ENCODE assay signal across 9 cellular contexts in the genomic region with DNA sequence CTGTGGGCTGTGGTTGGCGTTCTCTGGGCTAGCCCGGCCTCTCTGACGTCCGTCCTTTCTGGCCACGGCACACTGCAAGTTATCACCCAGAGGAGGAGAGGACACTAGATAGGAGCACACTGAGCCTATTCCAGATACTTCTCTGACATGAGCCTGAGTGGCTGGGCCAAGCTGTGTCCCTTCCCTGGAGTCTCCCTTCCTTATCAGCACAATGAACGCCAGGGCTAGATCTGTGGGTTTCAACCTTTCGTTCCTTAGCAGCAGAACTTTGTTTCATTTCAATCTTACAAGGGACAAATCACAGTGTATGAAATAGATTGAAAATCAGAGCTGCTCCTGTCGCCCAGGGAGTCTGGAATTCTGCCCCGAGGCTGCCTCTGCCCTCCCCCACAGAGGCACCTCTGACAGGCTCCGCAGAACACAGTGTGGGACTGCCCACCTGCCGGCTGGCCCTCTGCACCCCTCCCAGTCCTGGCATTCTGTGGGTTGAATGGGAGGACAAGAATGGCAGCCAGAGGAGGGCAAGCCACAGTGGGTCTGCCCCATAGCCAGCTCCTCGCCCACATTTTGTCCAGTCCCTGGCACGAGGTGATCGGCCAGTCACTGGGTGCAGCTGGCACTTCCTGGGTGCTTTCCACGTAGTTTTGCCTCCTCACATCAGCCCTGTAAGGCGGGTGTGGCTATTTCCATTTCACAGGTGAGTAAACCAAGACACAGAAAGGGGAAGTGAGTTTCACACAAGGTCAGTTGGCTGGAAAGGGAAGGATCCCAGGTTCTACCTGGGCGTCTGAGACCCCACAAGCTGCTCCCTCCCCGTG. TPM values are rescaled to one million over a fixed set of nuclear protein-coding genes. Genes with fewer than 3 reads are reported as not detected.
DNase-seq lines count a peak whose midpoint lies in the region; ATAC-seq and TF ChIP-seq lines count a peak whose summit lies in the region.
"Had no signal": no experiment of that assay in that cellular context is flagged by ENCODE, and none has a peak within 500 bp of the region (broad histone marks: within the 10 kb centered on the region; RNA-seq: fewer than 3 reads in every experiment).

No MANE protein-coding gene starts in this region.

- H4K8ac ChIP-seq in mesenchymal stem cell (ENCODE audit: low read length) = peak overlapping the region; percentile 85

- H3K18ac ChIP-seq in mesenchymal stem cell (ENCODE audit: low read depth in 1 of 2, low read length in 2 of 2) = peak overlapping the region; percentile 16 to 44

- no peak overlapping the region for H2BK15ac ChIP-seq in mesenchymal stem cell (ENCODE audit: low read depth, poor library complexity, severe bottlenecking)

- H3K14ac ChIP-seq in mesenchymal stem cell (ENCODE audit: low read length in 2 of 2) = peak overlapping the region in 1 of 2 experiments; percentile 19

- ATAC-seq in HG03108 (IDR thresholded peaks at IDR 0.05; ENCODE audit: unreplicated experiment) (peak; percentile 45), body of pancreas (peak; percentile 75), aorta (ENCODE audit: low FRiP score) (peak; percentile 90)

- H3K36me3 ChIP-seq in body of pancreas (replicated peaks in 1 of 2; ENCODE audit: insufficient read depth in 1 of 2, low read depth in 2 of 2) (peaks cover 0 to 5% of the 10 kb centered on the region in 2 donors), mesenchymal stem cell (ENCODE audit: control insufficient read depth in 1 of 2, insufficient read depth in 2 of 2, low read depth in 1 of 2, low read length in 2 of 2) (peaks cover 43 to 54% of the 10 kb centered on the region in 2 experiments), aorta (ENCODE audit: control insufficient read depth in 1 of 2, insufficient read depth in 2 of 2, low read length in 1 of 2) (peaks cover 0 to 3% of the 10 kb centered on the region in 2 donors)

- WGBS in body of pancreas, 2 donors = 70 to 71% methylated on average over 14 to 18 of the region's 18 CpGs
- WGBS in mesenchymal stem cell = 63% methylated on average over 16 of the region's 18 CpGs
- WGBS in aorta, 2 donors = 18 to 24% methylated on average over 18 of the region's 18 CpGs

- H2BK12ac ChIP-seq in mesenchymal stem cell (ENCODE audit: low read length in 2 of 2) = peak overlapping the region; percentile 12 to 29

- no peak overlapping the region for H3K23ac ChIP-seq in mesenchymal stem cell (ENCODE audit: low read length in 2 of 2)

- H4K91ac ChIP-seq in mesenchymal stem cell (ENCODE audit: low read length) = peak overlapping the region; percentile 12

- no peak overlapping the region for H2AK5ac ChIP-seq in mesenchymal stem cell (ENCODE audit: low read length, severe bottlenecking)

- H3K4me3 ChIP-seq in body of pancreas (no peak overlapping the region), mesenchymal stem cell (ENCODE audit: insufficient read depth in 1 of 2, low read depth in 1 of 2, low read length in 2 of 2) (peak overlapping the region in 1 of 2 experiments; percentile 20), aorta (ENCODE audit: low read length in 2 of 2) (no peak overlapping the region)

- peaks cover 39% of the 10 kb centered on the region for H3K79me1 ChIP-seq in mesenchymal stem cell (replicated peaks; ENCODE audit: low read length, poor library complexity, severe bottlenecking)

- H3K4me1 ChIP-seq in body of pancreas (no peaks in the 10 kb centered on the region), mesenchymal stem cell (ENCODE audit: control insufficient read depth, insufficient read depth, low read depth, low read length) (peaks cover 21% of the 10 kb centered on the region), aorta (ENCODE audit: control insufficient read depth in 1 of 2, insufficient read depth in 2 of 2, low read length in 2 of 2) (no peaks in the 10 kb centered on the region)

- peak overlapping the region; percentile 76 for H3K9ac ChIP-seq in mesenchymal stem cell (ENCODE audit: low read length)

- peak overlapping the region; percentile 66 for H2BK120ac ChIP-seq in mesenchymal stem cell (ENCODE audit: low read depth, low read length)

- TF ChIP-seq POLR2A in GM19099 (IDR thresholded peaks at IDR 0.05; ENCODE audit: extremely low read depth, insufficient read length, low read depth) (peak; percentile 19), body of pancreas (IDR thresholded peaks at IDR 0.05) (no peak)

- H3K27ac ChIP-seq in body of pancreas (peak overlapping the region in 2 of 4 donors; percentile 54 to 60), mesenchymal stem cell (ENCODE audit: low read length, poor library complexity, severe bottlenecking) (no peak overlapping the region), aorta (ENCODE audit: low read depth in 1 of 2, low read length in 2 of 2) (peak overlapping the region; percentile 38 to 97)
- H3K27ac ChIP-seq: VCaP had no signal

- DNase-seq in body of pancreas (peak in 2 of 4 donors; percentile 33 to 50), mesenchymal stem cell (peak; percentile 91), aorta (peak; percentile 77 to 85), cerebellar cortex (ENCODE audit: low spot score) (no peak), GF-D8 (lab: John Stamatoyannopoulos, UW) (no peak)
- no peak for DNase-seq in activated CD8-positive, alpha-beta memory T cell treated with anti-CD3 and anti-CD28 coated beads, Interleukin-2, amount 50 U/mL, for 4 hours

- no peaks in the 10 kb centered on the region for H3K9me3 ChIP-seq in body of pancreas
- H3K9me3 ChIP-seq in mesenchymal stem cell (ENCODE audit: control insufficient read depth, low read length) = no peaks in the 10 kb centered on the region
- no peaks in the 10 kb centered on the region for H3K9me3 ChIP-seq in aorta (ENCODE audit: control insufficient read depth, low read length)

- no peak overlapping the region for H2BK5ac ChIP-seq in mesenchymal stem cell (ENCODE audit: low read depth, low read length, poor library complexity, severe bottlenecking)

- no peak overlapping the region for H3K4me2 ChIP-seq in mesenchymal stem cell (ENCODE audit: low read length, poor library complexity, severe bottlenecking)

- H3K27me3 ChIP-seq in body of pancreas (no peaks in the 10 kb centered on the region), mesenchymal stem cell (ENCODE audit: control insufficient read depth in 1 of 2, insufficient read depth in 1 of 2, low read length in 2 of 2) (no peaks in the 10 kb centered on the region), aorta (ENCODE audit: control insufficient read depth in 1 of 2, insufficient read depth in 2 of 2, low read length in 1 of 2) (no peaks in the 10 kb centered on the region)

- peak overlapping the region; percentile 82 to 85 for H3K4ac ChIP-seq in mesenchymal stem cell (ENCODE audit: low read depth in 1 of 2, low read length in 2 of 2)

- TF ChIP-seq CTCF in body of pancreas (IDR thresholded peaks at IDR 0.05) = no peak

- intact Hi-C loops in body of pancreas (cut with DNase I) = no loop called here
- intact Hi-C loops in aorta (cut with DNase I) = no loop called here

- no peak overlapping the region for H2AFZ ChIP-seq in mesenchymal stem cell (ENCODE audit: low read depth, low read length)

RNA-seq across cellular contexts. Expression of gene MANBAL, which starts 26.0 kb away (rescaled TPM):
- 10 to 100 TPM in 1 of 2 donors, 1 to 10 TPM in 1; 8.6 to 11.9 TPM for total RNA-seq in body of pancreas
- 53.0 TPM for polyA plus RNA-seq in mesenchymal stem cell (2013, experiment 1 of 2)
- 53.3 TPM for polyA plus RNA-seq in mesenchymal stem cell (2013, experiment 2 of 2)
- 10 to 100 TPM; 47.1 to 59.3 TPM for total RNA-seq in aorta
- polyA plus RNA-seq in aorta = 10 to 100 TPM; 61.1 to 86.8 TPM

RNA-seq across cellular contexts. Expression of gene SRC, which starts 30.4 kb away (rescaled TPM):
- total RNA-seq in body of pancreas (10 to 100 TPM; 25.9 to 35.3 TPM), aorta (10 to 100 TPM; 51.3 to 72.4 TPM)
- polyA plus RNA-seq in mesenchymal stem cell (2013, experiment 1 of 2) = 9.6 TPM
- polyA plus RNA-seq in mesenchymal stem cell (2013, experiment 2 of 2) = 8.0 TPM
- 10 to 100 TPM; 16.7 to 31.1 TPM for polyA plus RNA-seq in aorta

RNA-seq across cellular contexts. Expression of gene GHRH, which starts 53.9 kb away (rescaled TPM):
- total RNA-seq in body of pancreas (not detected), aorta (not detected)
- not detected for polyA plus RNA-seq in mesenchymal stem cell (2013, experiment 1 of 2)
- not detected for polyA plus RNA-seq in mesenchymal stem cell (2013, experiment 2 of 2)
- not detected for polyA plus RNA-seq in aorta

Comparison
In these comparisons a context has a peak if more than half of its experiments do, and no peak if none do; other contexts are left out.
1. DNase-seq: peak in mesenchymal stem cell (single experiment) and aorta (2 of 2); none in cerebellar cortex (single experiment), GF-D8 (single experiment) and activated CD8-positive, alpha-beta memory T cell treated with anti-CD3 and anti-CD28 coated beads, Interleukin-2, amount 50 U/mL, for 4 hours (single experiment).
2. Peak in every context shown above with its lines, with median percentiles within 50 percentile points of each other: ATAC-seq.